ENCODE assay signal across 10 cellular contexts in the genomic region with DNA sequence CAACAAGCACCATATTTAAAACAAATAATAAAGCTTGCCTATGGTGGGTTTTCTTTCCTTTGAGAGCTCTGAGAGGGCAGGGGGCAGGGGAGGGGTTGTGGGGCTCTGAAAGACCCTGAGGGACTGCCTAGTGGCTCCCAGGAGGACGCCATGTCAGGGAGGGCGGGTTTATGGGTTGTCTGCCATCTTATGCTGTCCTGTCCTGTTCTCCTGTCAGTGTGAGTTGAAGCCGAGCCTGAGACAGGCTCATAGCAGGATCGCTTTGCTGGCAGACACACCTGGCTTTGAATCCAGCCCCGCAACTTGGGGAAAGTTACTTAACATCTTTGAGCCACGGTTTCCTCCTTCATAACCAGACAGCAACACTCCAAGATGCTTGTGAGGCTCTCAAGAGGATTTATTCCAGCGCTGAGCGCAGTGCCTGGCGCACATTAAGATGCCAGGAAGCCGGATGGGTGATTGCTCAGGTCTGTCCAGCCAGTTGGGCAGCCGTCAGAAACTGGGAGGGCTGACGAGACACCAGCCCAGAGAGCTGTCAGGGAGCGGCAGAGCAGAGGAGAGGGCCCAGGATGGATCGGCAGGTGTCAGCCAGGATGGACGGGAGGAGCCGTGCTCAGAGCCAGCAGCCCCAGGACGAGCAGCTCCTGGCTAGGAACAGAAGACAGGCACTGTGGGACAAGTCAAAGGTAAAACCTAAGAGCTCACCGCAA. TPM values are rescaled to one million over a fixed set of nuclear protein-coding genes. Genes with fewer than 3 reads are reported as not detected.
DNase-seq lines count a peak whose midpoint lies in the region; ATAC-seq and TF ChIP-seq lines count a peak whose summit lies in the region.
"Had no signal": no experiment of that assay in that cellular context is flagged by ENCODE, and none has a peak within 500 bp of the region (broad histone marks: within the 10 kb centered on the region; RNA-seq: fewer than 3 reads in every experiment).

No MANE protein-coding gene starts in this region.

- intact Hi-C loops in cardiac septum (cut with DNase I), result loop anchor here (5.0 kb wide), 1 partner anchor 35 kb away; a partner anchor contains a TSS
- intact Hi-C loops in Right ventricle myocardium inferior (cut with DNase I), result no loop called here

- peak; percentile 71 for DNase-seq in cardiac septum (ENCODE audit: low spot score)
- DNase-seq in Right ventricle myocardium inferior (ENCODE audit: missing footprints), result no peak
- peak; percentile 72 for DNase-seq in coronary artery (ENCODE audit: low spot score)
- DNase-seq in natural killer cell treated with Interleukin-12 subunit alpha and Interleukin-12 subunit beta and Interleukin-15 and Interleukin-18, amount 100 ng/mL, for 72 hours (ENCODE audit: low spot score), result no peak
- no peak for DNase-seq in dedifferentiated amniotic fluid mesenchymal stem cell (ENCODE audit: extremely low spot score)
- DNase-seq in EL, result no peak
- no peak for DNase-seq in NCI-H345 (lab: John Stamatoyannopoulos, UW)
- DNase-seq in NCI-H2171 (lab: John Stamatoyannopoulos, UW), result no peak
- DNase-seq: NCI-H2029 treated with DMSO at 0.1 percent for 48 hours had no signal

- H3K4me3 ChIP-seq in coronary artery, result peak overlapping the region; percentile 74

- peaks cover 10% of the 10 kb centered on the region for H3K36me3 Mint-ChIP-seq in natural killer cell treated with Interleukin-12 subunit alpha and Interleukin-12 subunit beta and Interleukin-15 and Interleukin-18, amount 100 ng/mL, for 72 hours

- H3K27ac ChIP-seq in coronary artery, result peak overlapping the region; percentile 79 to 93

- ATAC-seq in Right ventricle myocardium inferior, result no peak
- no peak for ATAC-seq in natural killer cell treated with Interleukin-12 subunit alpha and Interleukin-12 subunit beta and Interleukin-15 and Interleukin-18, amount 100 ng/mL, for 72 hours

- peaks cover 2% of the 10 kb centered on the region for H3K9me3 Mint-ChIP-seq in natural killer cell treated with Interleukin-12 subunit alpha and Interleukin-12 subunit beta and Interleukin-15 and Interleukin-18, amount 100 ng/mL, for 72 hours

- TF ChIP-seq CTCF in coronary artery (IDR thresholded peaks at IDR 0.05), result no peak

- H3K27ac Mint-ChIP-seq in natural killer cell treated with Interleukin-12 subunit alpha and Interleukin-12 subunit beta and Interleukin-15 and Interleukin-18, amount 100 ng/mL, for 72 hours, result peak overlapping the region; percentile 86 to 98

- H3K4me1 Mint-ChIP-seq in natural killer cell treated with Interleukin-12 subunit alpha and Interleukin-12 subunit beta and Interleukin-15 and Interleukin-18, amount 100 ng/mL, for 72 hours (ENCODE audit: low read depth in 2 of 2), result peaks cover 78 to 90% of the 10 kb centered on the region in 2 donors

- H3K27me3 Mint-ChIP-seq in natural killer cell treated with Interleukin-12 subunit alpha and Interleukin-12 subunit beta and Interleukin-15 and Interleukin-18, amount 100 ng/mL, for 72 hours, result no peaks in the 10 kb centered on the region

- H3K4me3 Mint-ChIP-seq in natural killer cell treated with Interleukin-12 subunit alpha and Interleukin-12 subunit beta and Interleukin-15 and Interleukin-18, amount 100 ng/mL, for 72 hours, result peak overlapping the region; percentile 90

RNA-seq across cellular contexts. Expression of a gene that starts 36.8 kb away (rescaled TPM):
- total RNA-seq in cardiac septum (0.83 TPM), Right ventricle myocardium inferior (4.5 TPM)
- total RNA-seq in natural killer cell treated with Interleukin-12 subunit alpha and Interleukin-12 subunit beta and Interleukin-15 and Interleukin-18, amount 100 ng/mL, for 72 hours, result under 1 TPM in 1 of 2 donors, not detected in 1; 0.39 TPM
- total RNA-seq: myocyte had no signal

Comparison
In these comparisons a context has a peak if more than half of its experiments do, and no peak if none do; other contexts are left out.
1. DNase-seq: peak in cardiac septum (single experiment) and coronary artery (single experiment); none in Right ventricle myocardium inferior (single experiment), natural killer cell treated with Interleukin-12 subunit alpha and Interleukin-12 subunit beta and Interleukin-15 and Interleukin-18, amount 100 ng/mL, for 72 hours (single experiment), dedifferentiated amniotic fluid mesenchymal stem cell (single experiment), EL (single experiment), NCI-H345 (single experiment) and NCI-H2171 (single experiment).